In genomic region chrX:149505671-149506070, GRCh38 we compare ENCODE assay signal across 8 cellular contexts. TPM values are rescaled to one million over a fixed set of nuclear protein-coding genes. Genes with fewer than 3 reads are reported as not detected.
DNase-seq lines count a peak whose midpoint lies in the region; ATAC-seq, FAIRE-seq and TF ChIP-seq lines count a peak whose summit lies in the region.

No MANE protein-coding gene starts in this region.

- peaks cover 6% of the 10 kb centered on the region for H3K27me3 Mint-ChIP-seq in IgD-negative memory B cell
- H3K27me3 Mint-ChIP-seq in natural killer cell treated with Interleukin-12 subunit alpha and Interleukin-12 subunit beta and Interleukin-15 and Interleukin-18, amount 100 ng/mL, for 72 hours, result peaks cover 0 to 9% of the 10 kb centered on the region in 2 donors

- peaks cover 16% of the 10 kb centered on the region; the same call in 2 of the 3 replicates for H3K4me1 ChIP-seq in A549

- peak overlapping the region in 2 of 4 donors; percentile 79 to 90 for H3K4me3 Mint-ChIP-seq in IgD-negative memory B cell
- H3K4me3 Mint-ChIP-seq in natural killer cell treated with Interleukin-12 subunit alpha and Interleukin-12 subunit beta and Interleukin-15 and Interleukin-18, amount 100 ng/mL, for 72 hours, result peak overlapping the region; percentile 99

- peaks cover 6 to 9% (median 8%) of the 10 kb centered on the region in 3 donors for H3K4me1 Mint-ChIP-seq in IgD-negative memory B cell
- H3K4me1 Mint-ChIP-seq in natural killer cell treated with Interleukin-12 subunit alpha and Interleukin-12 subunit beta and Interleukin-15 and Interleukin-18, amount 100 ng/mL, for 72 hours (ENCODE audit: low read depth in 2 of 2), result peaks cover 16 to 28% of the 10 kb centered on the region in 2 donors

- CTCF ChIA-PET in A549 (lab: Yijun Ruan, JAX), result interaction anchor here (1.1 to 1.5 kb wide), 2 partner anchors 10 to 15 kb away, joined by 3 read pairs; no protein-coding TSS in a partner anchor

- no peaks in the 10 kb centered on the region for H3K9me3 ChIP-seq in A549

- no peaks in the 10 kb centered on the region for H3K36me3 Mint-ChIP-seq in IgD-negative memory B cell
- H3K36me3 Mint-ChIP-seq in natural killer cell treated with Interleukin-12 subunit alpha and Interleukin-12 subunit beta and Interleukin-15 and Interleukin-18, amount 100 ng/mL, for 72 hours, result peaks cover 6% of the 10 kb centered on the region

- WGBS in A549 (ENCODE audit: missing lambda C conversion rate), result 78% methylated on average over 9 of the region's 9 CpGs

- H3K27ac ChIP-seq in A549, result peak overlapping the region; percentile 83 to 98; a peak in 5 of 6 replicates
- H3K27ac ChIP-seq in caudate nucleus (ENCODE audit: low read depth, low read length), result peak overlapping the region; percentile 74

- ATAC-seq in A549, result no peak
- no peak for ATAC-seq in natural killer cell treated with Interleukin-12 subunit alpha and Interleukin-12 subunit beta and Interleukin-15 and Interleukin-18, amount 100 ng/mL, for 72 hours
- no peak for ATAC-seq in GM19455 (IDR thresholded peaks at IDR 0.05; ENCODE audit: unreplicated experiment)

- TF ChIP-seq CTCF in A549 (IDR thresholded peaks at IDR 0.05), result no peak

- DNase-seq in A549 (ENCODE audit: low read depth in 1 of 2, low spot score in 1 of 2) (no peak), caudate nucleus (lab: John Stamatoyannopoulos, UW) (no peak), NOMO-1 (lab: John Stamatoyannopoulos, UW; ENCODE audit: unreplicated experiment in 2 of 2) (no peak), DMS153 treated with DMSO at 0.1 percent for 48 hours (lab: John Stamatoyannopoulos, UW; ENCODE audit: unreplicated experiment) (no peak), NCI-H1105 (lab: John Stamatoyannopoulos, UW) (no peak)
- DNase-seq in natural killer cell treated with Interleukin-12 subunit alpha and Interleukin-12 subunit beta and Interleukin-15 and Interleukin-18, amount 100 ng/mL, for 72 hours (ENCODE audit: low spot score), result no peak

- no peak for TF ChIP-seq EP300 in A549 (IDR thresholded peaks at IDR 0.05)

- H3K9me3 Mint-ChIP-seq in IgD-negative memory B cell, result peaks cover 0 to 1% (median 0%) of the 10 kb centered on the region in 3 donors
- H3K9me3 Mint-ChIP-seq in natural killer cell treated with Interleukin-12 subunit alpha and Interleukin-12 subunit beta and Interleukin-15 and Interleukin-18, amount 100 ng/mL, for 72 hours, result no peaks in the 10 kb centered on the region

- no peak for FAIRE-seq in A549 (lab: Jason Lieb, UNC)

- no peak for TF ChIP-seq POLR2A in A549 (IDR thresholded peaks at IDR 0.05; ENCODE audit: low read length)

- TF ChIP-seq RAD21 in A549 (conservative IDR thresholded peaks at IDR 0.05 in 1 of 2, IDR thresholded peaks at IDR 0.05 in 1 of 2), result no peak

- peak overlapping the region; percentile 97 for H3K4me2 ChIP-seq in A549

- POLR2A ChIA-PET in A549 (lab: Yijun Ruan, JAX), result interaction anchor here (0.7 to 2.8 kb wide), 6 partner anchors 10 to 433 kb away, joined by 4 to 24 read pairs (median 10); partner anchors contain the start of genes EOLA1 and EOLA2

- H3K4me3 ChIP-seq in A549, result no peak overlapping the region

- peak overlapping the region; percentile 92 to 97 (median 97) for H3K27ac Mint-ChIP-seq in IgD-negative memory B cell
- peak overlapping the region; percentile 88 to 94 for H3K27ac Mint-ChIP-seq in natural killer cell treated with Interleukin-12 subunit alpha and Interleukin-12 subunit beta and Interleukin-15 and Interleukin-18, amount 100 ng/mL, for 72 hours

TF ChIP-seq in A549, 52 proteins besides CTCF, POLR2A, EP300 and RAD21:
- TF ChIP-seq MAFK (IDR thresholded peaks at IDR 0.05; ENCODE audit: partially characterized antibody) (no peak), TP53 (CRISPR knock-in tag; IDR thresholded peaks at IDR 0.05) (no peak), ESRRA (IDR thresholded peaks at IDR 0.05; ENCODE audit: borderline replicate concordance, low read length) (no peak), RNF2 (IDR thresholded peaks at IDR 0.05; ENCODE audit: borderline replicate concordance, low read depth) (no peak), ZSCAN20 (CRISPR knock-in tag; IDR thresholded peaks at IDR 0.05) (no peak), KDM5A (IDR thresholded peaks at IDR 0.05) (no peak), HDAC2 (IDR thresholded peaks at IDR 0.05) (no peak), SMC3 (IDR thresholded peaks at IDR 0.05) (no peak), POLR2AphosphoS2 (conservative IDR thresholded peaks at IDR 0.05; ENCODE audit: low read length) (no peak), CBX8 (IDR thresholded peaks at IDR 0.05) (no peak), GATA3 (IDR thresholded peaks at IDR 0.05; ENCODE audit: borderline replicate concordance) (no peak)

RNA-seq across cellular contexts. Expression of gene IDS, which starts 0.6 kb away (rescaled TPM):
- polyA plus RNA-seq in A549 (2011; rRNA removed) (120 and 135 TPM in 2 replicates), A549 (2017; fragmentation: RNase III; extraction: RNeasy Plus Mini Kit Qiagen cat#74134 plus additional on column Dnase treatment) (40.6 to 46.8 TPM (median 44.5 TPM) in 3 replicates), IgD-negative memory B cell (114 TPM)
- polyA plus RNA-seq in A549 (2012; cell fraction: cytosol; rRNA removed), result 65.4 and 82.6 TPM in 2 replicates
- polyA plus RNA-seq in A549 (2012; cell fraction: nucleus; rRNA removed), result 51.1 and 56.5 TPM in 2 replicates
- polyA minus RNA-seq in A549 (2011; rRNA and poly(A)+ RNA removed), result 130 and 171 TPM in 2 replicates
- total RNA-seq in natural killer cell treated with Interleukin-12 subunit alpha and Interleukin-12 subunit beta and Interleukin-15 and Interleukin-18, amount 100 ng/mL, for 72 hours, result 100 to 1,000 TPM in 1 of 2 donors, 10 to 100 TPM in 1; 96.0 to 129 TPM

RNA-seq across cellular contexts. Expression of gene EOLA1, which starts 35.1 kb away (rescaled TPM):
- polyA plus RNA-seq in A549 (2011; rRNA removed) (23.3 and 26.0 TPM in 2 replicates), A549 (2017; fragmentation: RNase III; extraction: RNeasy Plus Mini Kit Qiagen cat#74134 plus additional on column Dnase treatment) (14.5 to 16.9 TPM (median 16.4 TPM) in 3 replicates), IgD-negative memory B cell (19.0 TPM)
- 15.5 and 16.2 TPM in 2 replicates for polyA plus RNA-seq in A549 (2012; cell fraction: cytosol; rRNA removed)
- 16.5 and 17.1 TPM in 2 replicates for polyA plus RNA-seq in A549 (2012; cell fraction: nucleus; rRNA removed)
- polyA minus RNA-seq in A549 (2011; rRNA and poly(A)+ RNA removed), result 11.8 and 12.7 TPM in 2 replicates
- total RNA-seq in natural killer cell treated with Interleukin-12 subunit alpha and Interleukin-12 subunit beta and Interleukin-15 and Interleukin-18, amount 100 ng/mL, for 72 hours, result 10 to 100 TPM; 32.1 to 35.0 TPM

RNA-seq across cellular contexts. Expression of gene HSFX3, which starts 44.1 kb away (rescaled TPM):
- polyA plus RNA-seq in A549 (2011; rRNA removed), result not detected in 2 replicates
- not detected in 2 replicates for polyA plus RNA-seq in A549 (2012; cell fraction: cytosol; rRNA removed)
- not detected in 2 replicates for polyA plus RNA-seq in A549 (2012; cell fraction: nucleus; rRNA removed)
- polyA plus RNA-seq in A549 (2017; fragmentation: RNase III; extraction: RNeasy Plus Mini Kit Qiagen cat#74134 plus additional on column Dnase treatment), result not detected in 3 replicates
- polyA minus RNA-seq in A549 (2011; rRNA and poly(A)+ RNA removed), result not detected in 2 replicates
- not detected for polyA plus RNA-seq in IgD-negative memory B cell
- not detected for total RNA-seq in natural killer cell treated with Interleukin-12 subunit alpha and Interleukin-12 subunit beta and Interleukin-15 and Interleukin-18, amount 100 ng/mL, for 72 hours
